In genomic region chr1:182408435-182409070, GRCh38 we compare ENCODE assay signal across 14 cellular contexts. TPM values are rescaled to one million over a fixed set of nuclear protein-coding genes. Genes with fewer than 3 reads are reported as not detected.
"Had no signal": no experiment of that assay in that cellular context is flagged by ENCODE, and none has a peak within 500 bp of the region (broad histone marks: within the 10 kb centered on the region; RNA-seq: fewer than 3 reads in every experiment).

No MANE protein-coding gene starts in this region.

- ATAC-seq: activated CD4-positive, CD25-positive, alpha-beta regulatory T cell treated with anti-CD3 and anti-CD28 coated beads, Interleukin-2, amount 50 U/mL, for 24 hours; activated CD8-positive, alpha-beta memory T cell treated with anti-CD3 and anti-CD28 coated beads, Interleukin-2, amount 10 ng/mL, durations not matched to agents 7 days and 5 days; stimulated activated effector memory CD8-positive, alpha-beta T cell treated with anti-CD3 and anti-CD28 coated beads, Interleukin-12 subunit alpha, Interleukin-12 subunit beta, amount 100 ng/mL, for 72 hours had no signal

- H3K27me3 ChIP-seq: right atrium auricular region had no signal

- DNase-seq: activated CD4-positive, alpha-beta T cell treated with anti-CD3 and anti-CD28 coated beads, Interleukin-2, amount 50 U/mL, for 48 hours; activated CD8-positive, alpha-beta memory T cell treated with anti-CD3 and anti-CD28 coated beads, Interleukin-2, amount 10 ng/mL, durations not matched to agents 7 days and 5 days; activated effector memory CD4-positive, alpha-beta T cell treated with Interleukin-2 at 50 U/mL for 16 hours; activated T-cell treated with anti-CD3 and anti-CD28 coated beads, Interleukin-2, amount 50 U/mL, for 24 hours; dermis blood vessel endothelial cell; erythroblast; hippocampal formation; mesenchymal stem cell; tibial artery had no signal

- H3K36me3 ChIP-seq: right atrium auricular region, tibial artery had no signal

- H3K4me3 ChIP-seq: right atrium auricular region, smooth muscle cell, tibial artery had no signal

- H3K4me2 ChIP-seq: smooth muscle cell had no signal

- H3K27ac ChIP-seq: right atrium auricular region, tibial artery had no signal

RNA-seq across cellular contexts. Expression of gene TEDDM1, which starts 8.1 kb away (rescaled TPM):
- total RNA-seq: activated CD8-positive, alpha-beta memory T cell treated with anti-CD3 and anti-CD28 coated beads, Interleukin-2, amount 10 ng/mL, durations not matched to agents 7 days and 5 days; dermis blood vessel endothelial cell; right atrium auricular region; smooth muscle cell; T-helper 2 cell treated with Interferon-gamma antibody and Interleukin-4, amounts not matched to agents 100 ng/mL and 5 ng/mL, for 36 hours had no signal
- polyA plus RNA-seq: smooth muscle cell had no signal

RNA-seq across cellular contexts. Expression of gene RGSL1, which starts 41.4 kb away (rescaled TPM):
- total RNA-seq: activated CD8-positive, alpha-beta memory T cell treated with anti-CD3 and anti-CD28 coated beads, Interleukin-2, amount 10 ng/mL, durations not matched to agents 7 days and 5 days; dermis blood vessel endothelial cell; right atrium auricular region; smooth muscle cell; T-helper 2 cell treated with Interferon-gamma antibody and Interleukin-4, amounts not matched to agents 100 ng/mL and 5 ng/mL, for 36 hours had no signal
- polyA plus RNA-seq: smooth muscle cell had no signal
